In genomic region chr1:101025680-101026393, GRCh38 we compare ENCODE assay signal across 2 cellular contexts.
A peak's percentile ranks its signal among the peaks of the same experiment; 100 is the strongest.
TF ChIP-seq lines count a peak whose summit lies in the region.

Gene DPH5, minus strand, starts transcription at chr1:101025784. Its CDS starts 341 bp downstream, at chr1:101025443.

TF ChIP-seq in HCT116, 20 proteins besides CTCF, POLR2A, EP300 and RAD21 (continued from another document):
- TF ChIP-seq REST (IDR thresholded peaks at IDR 0.05; ENCODE audit: low read depth) = no peak
- no peak for TF ChIP-seq EZH2 (IDR thresholded peaks at IDR 0.05)
- TF ChIP-seq ZFX (IDR thresholded peaks at IDR 0.05) = peak; percentile 91; the same call in 1 of the 2 replicates
- TF ChIP-seq CEBPB (IDR thresholded peaks at IDR 0.05; ENCODE audit: low read depth) = no peak
- 0 out of 2 replicates have a peak, but pooled peaks have one; percentile 26 for TF ChIP-seq CBX3 (IDR thresholded peaks at IDR 0.05; ENCODE audit: low read depth)
- no peak for TF ChIP-seq SRF (IDR thresholded peaks at IDR 0.05; ENCODE audit: low read depth)
- no peak for TF ChIP-seq JUND (IDR thresholded peaks at IDR 0.05)
- TF ChIP-seq ZNF274 (IDR thresholded peaks at IDR 0.05; ENCODE audit: low read depth, low read length) = no peak
- no peak for TF ChIP-seq ELF1 (IDR thresholded peaks at IDR 0.05; ENCODE audit: borderline replicate concordance, low read depth)
- TF ChIP-seq FOSL1 (IDR thresholded peaks at IDR 0.05; ENCODE audit: low read depth) = no peak
- peak; percentile 97 for TF ChIP-seq MAX (IDR thresholded peaks at IDR 0.05)
- peak; percentile 91 for TF ChIP-seq POLR2AphosphoS5 (IDR thresholded peaks at IDR 0.05; ENCODE audit: low read depth, low read length)
- TF ChIP-seq SIN3A (IDR thresholded peaks at IDR 0.05; ENCODE audit: low read depth) = peak; percentile 81
- TF ChIP-seq SP1 (IDR thresholded peaks at IDR 0.05; ENCODE audit: low read depth) = no peak
- no peak for TF ChIP-seq ATF3 (IDR thresholded peaks at IDR 0.05)
- TF ChIP-seq ZBTB33 (IDR thresholded peaks at IDR 0.05; ENCODE audit: extremely low read depth, insufficient replicate concordance, low read length) = no peak
- peak; percentile 69 for TF ChIP-seq TCF7L2 (IDR thresholded peaks at IDR 0.05; ENCODE audit: borderline replicate concordance, extremely low read depth, insufficient read depth, insufficient read length)
- TF ChIP-seq EZH2phosphoT487 (IDR thresholded peaks at IDR 0.05; ENCODE audit: borderline replicate concordance) = no peak

TF ChIP-seq in SK-N-SH, 30 proteins besides CTCF, POLR2A, EP300 and RAD21 (continued from another document):
- 0 out of 2 replicates have a peak, but pooled peaks have one; percentile 39 for TF ChIP-seq USF1 (IDR thresholded peaks at IDR 0.05; ENCODE audit: borderline replicate concordance, low read depth)
- 0 out of 2 replicates have a peak, but pooled peaks have one; percentile 26 for TF ChIP-seq TEAD4 (IDR thresholded peaks at IDR 0.05; ENCODE audit: borderline replicate concordance, insufficient read depth)
- TF ChIP-seq ELF1 (IDR thresholded peaks at IDR 0.05) = peak; percentile 22; the same call in 1 of the 2 replicates
- TF ChIP-seq MAX (IDR thresholded peaks at IDR 0.05; ENCODE audit: low read depth) = peak; percentile 98
- no peak for TF ChIP-seq GABPA (IDR thresholded peaks at IDR 0.05; ENCODE audit: low read depth)
- peak; percentile 94 for TF ChIP-seq TAF1 (IDR thresholded peaks at IDR 0.05; ENCODE audit: borderline replicate concordance, low read depth, low read length)
- TF ChIP-seq PBX3 (IDR thresholded peaks at IDR 0.05) = 0 out of 2 replicates have a peak, but pooled peaks have one; percentile 20
- peak; percentile 94 for TF ChIP-seq MXI1 (IDR thresholded peaks at IDR 0.05; ENCODE audit: low read depth, low read length)
- TF ChIP-seq CHD2 (IDR thresholded peaks at IDR 0.05; ENCODE audit: low read length, partially characterized antibody) = peak; percentile 26
- no peak for TF ChIP-seq USF2 (IDR thresholded peaks at IDR 0.05; ENCODE audit: borderline replicate concordance, low read depth, low read length)
- TF ChIP-seq ZBTB33 (IDR thresholded peaks at IDR 0.05; ENCODE audit: borderline replicate concordance, low read depth) = peak; percentile 54; the same call in 1 of the 2 replicates
- TF ChIP-seq YY1 (IDR thresholded peaks at IDR 0.05; ENCODE audit: low read depth) = peak; percentile 57; the same call in 1 of the 2 replicates
- 0 out of 2 replicates have a peak, but pooled peaks have one; percentile 63 for TF ChIP-seq SIN3A (IDR thresholded peaks at IDR 0.05; ENCODE audit: borderline replicate concordance, low read depth, low read length)
- TF ChIP-seq POLR2AphosphoS5 (IDR thresholded peaks at IDR 0.05; ENCODE audit: low read depth, low read length) = peak; percentile 94
